ENCODE assay signal across 18 cellular contexts in genomic region chr13:52009985-52010384, GRCh38. TPM values are rescaled to one million over a fixed set of nuclear protein-coding genes. Genes with fewer than 3 reads are reported as not detected.
A peak's percentile ranks its signal among the peaks of the same experiment; 100 is the strongest.
DNase-seq lines count a peak whose midpoint lies in the region; ATAC-seq and TF ChIP-seq lines count a peak whose summit lies in the region.
"Had no signal": no experiment of that assay in that cellular context is flagged by ENCODE, and none has a peak within 500 bp of the region (broad histone marks: within the 10 kb centered on the region; RNA-seq: fewer than 3 reads in every experiment).

No MANE protein-coding gene starts in this region.

- H3K4me1 ChIP-seq in HEK293 (ENCODE audit: control insufficient read depth, insufficient read depth, low read length) (no peaks in the 10 kb centered on the region), mammary epithelial cell (ENCODE audit: insufficient read depth, low read length) (peaks cover 25% of the 10 kb centered on the region), mesendoderm (ENCODE audit: control insufficient read depth, low read depth, low read length) (no peaks in the 10 kb centered on the region), osteoblast (ENCODE audit: insufficient read depth, low read length) (peaks cover 14% of the 10 kb centered on the region), ovary (ENCODE audit: insufficient read depth) (peaks cover 5% of the 10 kb centered on the region)
- H3K4me1 ChIP-seq: BE2C, SJCRH30 had no signal

- H3K27ac ChIP-seq in CD4-positive, alpha-beta T cell (ENCODE audit: low read depth, low read length) = no peak overlapping the region
- no peak overlapping the region for H3K27ac ChIP-seq in HEK293 (ENCODE audit: extremely low read depth, low read depth, low read length)
- H3K27ac ChIP-seq in mammary epithelial cell (ENCODE audit: insufficient read depth, low read depth, low read length) = no peak overlapping the region
- H3K27ac ChIP-seq in mesendoderm (ENCODE audit: low read depth, low read length) = no peak overlapping the region
- no peak overlapping the region for H3K27ac ChIP-seq in osteoblast (ENCODE audit: low read depth, low read length)
- H3K27ac ChIP-seq in ovary = no peak overlapping the region
- no peak overlapping the region for H3K27ac ChIP-seq in caudate nucleus (ENCODE audit: low read depth, low read length)
- H3K27ac ChIP-seq: coronary artery, pancreas, SJCRH30 had no signal

- peaks cover 10% of the 10 kb centered on the region for H3K36me3 Mint-ChIP-seq in CD4-positive, alpha-beta T cell (ENCODE audit: low read depth)
- no peaks in the 10 kb centered on the region for H3K36me3 Mint-ChIP-seq in naive thymus-derived CD8-positive, alpha-beta T cell

- no peaks in the 10 kb centered on the region for H4K20me1 ChIP-seq in mammary epithelial cell (ENCODE audit: insufficient read depth, low read length)
- no peaks in the 10 kb centered on the region for H4K20me1 ChIP-seq in osteoblast (ENCODE audit: insufficient read depth, low read length)

- H4K8ac ChIP-seq in mesendoderm (ENCODE audit: low read depth, low read length) = no peak overlapping the region

- H3K79me1 ChIP-seq in mesendoderm (ENCODE audit: low read length) = no peaks in the 10 kb centered on the region

- H3K9ac ChIP-seq in mammary epithelial cell (ENCODE audit: insufficient read depth, low read length) (no peak overlapping the region), mesendoderm (ENCODE audit: low read length) (no peak overlapping the region)

- no peak overlapping the region for H4K5ac ChIP-seq in mesendoderm (ENCODE audit: low read length)

- peak overlapping the region; percentile 82 for H3K4me2 ChIP-seq in mammary epithelial cell (ENCODE audit: insufficient read depth, low read depth, low read length)
- no peak overlapping the region for H3K4me2 ChIP-seq in mesendoderm (ENCODE audit: low read length)
- no peak overlapping the region for H3K4me2 ChIP-seq in osteoblast (ENCODE audit: insufficient read depth, low read length)

- no peaks in the 10 kb centered on the region for H3K9me3 Mint-ChIP-seq in CD4-positive, alpha-beta T cell
- H3K9me3 Mint-ChIP-seq in naive thymus-derived CD8-positive, alpha-beta T cell = no peaks in the 10 kb centered on the region

- peak overlapping the region; percentile 76 for H3K4me3 Mint-ChIP-seq in CD4-positive, alpha-beta T cell
- H3K4me3 Mint-ChIP-seq in naive thymus-derived CD8-positive, alpha-beta T cell = peak overlapping the region in 9 of 10 donors; percentile 31 to 99 (median 54)

- no peak overlapping the region for H2BK120ac ChIP-seq in mesendoderm (ENCODE audit: low read depth, low read length)

- in situ Hi-C loops in mammary epithelial cell (cut with MboI; ENCODE audit: low sequenced_read_pairs in 2 of 2) = loop anchor here in 1 of 2 donors (10.0 to 25.0 kb wide), 2 partner anchors 115 to 452 kb away; partner anchors contain the start of genes CKAP2, NEK5 and VPS36

- POLR2A ChIA-PET in CD4-positive, alpha-beta T cell (lab: Charles Lee) = no interaction called here
- POLR2A ChIA-PET in HEK293 (lab: Yijun Ruan, JAX) = interaction anchor here (1.2 kb wide), 1 partner anchor 441 kb away, joined by 3 read pairs; no protein-coding TSS in a partner anchor
- POLR2A ChIA-PET in naive thymus-derived CD8-positive, alpha-beta T cell (lab: Charles Lee) = no interaction called here

- no TSS peak for BruUV-seq in mammary epithelial cell (replicated peaks; lab: Mats Ljungman, UMichigan)

- peaks cover 28% of the 10 kb centered on the region for H3K27me3 ChIP-seq in CD4-positive, alpha-beta T cell (ENCODE audit: control insufficient read depth, insufficient read depth, low read length)
- H3K27me3 ChIP-seq in mammary epithelial cell (ENCODE audit: insufficient read depth, low read length) (no peaks in the 10 kb centered on the region), mesendoderm (ENCODE audit: insufficient read depth, low read length, poor library complexity) (peaks cover 9% of the 10 kb centered on the region), osteoblast (ENCODE audit: insufficient read depth, low read length) (peaks cover 15% of the 10 kb centered on the region), ovary (no peaks in the 10 kb centered on the region)
- H3K27me3 ChIP-seq: BE2C, pancreas had no signal

- CTCF ChIA-PET in CD4-positive, alpha-beta T cell (lab: Charles Lee) = interaction anchor here (0.6 kb wide), 1 partner anchor 848 kb away, joined by 3 read pairs; no protein-coding TSS in a partner anchor
- CTCF ChIA-PET in HEK293 (lab: Yijun Ruan, JAX) = interaction anchor here (0.6 kb wide), 1 partner anchor 510 kb away, joined by 3 read pairs; no protein-coding TSS in a partner anchor
- CTCF ChIA-PET in mammary epithelial cell (lab: Charles Lee; ENCODE audit: low non-redundant PET) = no interaction called here

- TF ChIP-seq EP300 in ovary (IDR thresholded peaks at IDR 0.05) = no peak

- 47% methylated on average over 4 of the region's 4 CpGs for WGBS in mammary epithelial cell (ENCODE audit: low coverage, missing lambda C conversion rate)
- WGBS in mesendoderm (ENCODE audit: extremely low coverage, insufficient coverage, low lambda C conversion rate) = no CpG with 5 or more reads among the region's 4 CpGs
- 56 to 61% (median 56%) methylated on average over 4 of the region's 4 CpGs for WGBS in ovary, 3 donors

- peaks cover 12% of the 10 kb centered on the region for H3K27me3 Mint-ChIP-seq in CD4-positive, alpha-beta T cell
- peaks cover 0 to 30% (median 5%) of the 10 kb centered on the region in 5 donors for H3K27me3 Mint-ChIP-seq in naive thymus-derived CD8-positive, alpha-beta T cell

- no peak for TF ChIP-seq CTCF in CD4-positive, alpha-beta T cell (IDR thresholded peaks at IDR 0.05)
- TF ChIP-seq CTCF in HEK293 (tag by site-specific recombination; IDR thresholded peaks at IDR 0.05) (no peak), mammary epithelial cell (conservative IDR thresholded peaks at IDR 0.05 in 1 of 2, IDR thresholded peaks at IDR 0.05 in 1 of 2; ENCODE audit: extremely low read depth in 1 of 2, insufficient read depth in 1 of 2, low read depth in 1 of 2, low read length in 2 of 2) (no peak), osteoblast (IDR thresholded peaks at IDR 0.05; ENCODE audit: extremely low read depth, low read depth, low read length) (no peak), ovary (IDR thresholded peaks at IDR 0.05) (no peak)

- H3K36me3 ChIP-seq in HEK293 (ENCODE audit: control insufficient read depth in 2 of 2, insufficient read depth in 1 of 2, low read length in 2 of 2) (no peaks in the 10 kb centered on the region), mammary epithelial cell (ENCODE audit: insufficient read depth, low read length) (no peaks in the 10 kb centered on the region), mesendoderm (ENCODE audit: control insufficient read depth, insufficient read depth, low read length) (no peaks in the 10 kb centered on the region), osteoblast (ENCODE audit: insufficient read depth, low read length) (no peaks in the 10 kb centered on the region), ovary (no peaks in the 10 kb centered on the region)
- H3K36me3 ChIP-seq: BE2C, pancreas, SJCRH30 had no signal

- H3K18ac ChIP-seq in mesendoderm (ENCODE audit: low read length) = no peak overlapping the region

- dilution Hi-C loops in mammary epithelial cell (cut with HindIII; ENCODE audit: low sequenced_read_pairs) = no loop called here

- peaks cover 20% of the 10 kb centered on the region for H3K4me1 Mint-ChIP-seq in CD4-positive, alpha-beta T cell (ENCODE audit: low read depth)
- H3K4me1 Mint-ChIP-seq in naive thymus-derived CD8-positive, alpha-beta T cell = peaks cover 5 to 21% (median 15%) of the 10 kb centered on the region in 4 donors

- no peak for TF ChIP-seq POLR2A in ovary (IDR thresholded peaks at IDR 0.05)

- no peak overlapping the region for H3K23ac ChIP-seq in mesendoderm (ENCODE audit: low read length)

- H3K9me3 ChIP-seq in CD4-positive, alpha-beta T cell (ENCODE audit: control insufficient read depth, low read length) = no peaks in the 10 kb centered on the region
- H3K9me3 ChIP-seq in HEK293 (ENCODE audit: control insufficient read depth, insufficient read depth, low read depth, low read length) = no peaks in the 10 kb centered on the region
- no peaks in the 10 kb centered on the region for H3K9me3 ChIP-seq in mammary epithelial cell (replicated peaks; ENCODE audit: insufficient read depth, low read length)
- H3K9me3 ChIP-seq in osteoblast (ENCODE audit: low read depth, low read length) = no peaks in the 10 kb centered on the region
- H3K9me3 ChIP-seq in ovary = no peaks in the 10 kb centered on the region
- H3K9me3 ChIP-seq: BE2C, pancreas, SJCRH30 had no signal

- no peak overlapping the region for H3K27ac Mint-ChIP-seq in CD4-positive, alpha-beta T cell
- H3K27ac Mint-ChIP-seq in naive thymus-derived CD8-positive, alpha-beta T cell = no peak overlapping the region
- H3K27ac Mint-ChIP-seq: activated CD8-positive, alpha-beta T cell treated with anti-CD3 and anti-CD28 coated beads, Interleukin-2, amount 10 ng/mL, durations not matched to agents 7 days and 5 days had no signal

- H2BK5ac ChIP-seq in mesendoderm (ENCODE audit: low read length) = no peak overlapping the region

- intact Hi-C loops in CD4-positive, alpha-beta T cell (cut with DNase I, micrococcal nuclease) = loop anchor here (2.0 to 10.0 kb wide), 10 partner anchors 58 to 645 kb away; partner anchors contain the start of genes WDFY2 (in 2 of the 2), CKAP2 (in 1 of the 2), DHRS12 (in 1 of the 2) and SUGT1 (in 1 of the 2)
- intact Hi-C loops in mammary epithelial cell (cut with micrococcal nuclease) = loop anchor here (5.0 to 10.0 kb wide), 2 partner anchors 73 to 445 kb away; partner anchors contain the start of genes CKAP2 and VPS36
- intact Hi-C loops in ovary (cut with DNase I) = loop anchor here in 1 of 4 donors (10.0 kb wide), 1 partner anchor 115 kb away; the partner anchor contains the start of gene NEK5

- H2AK5ac ChIP-seq in mesendoderm (ENCODE audit: low read length) = no peak overlapping the region

- ATAC-seq in CD4-positive, alpha-beta T cell (ENCODE audit: poor library complexity) = no peak
- no peak for ATAC-seq in naive thymus-derived CD8-positive, alpha-beta T cell
- ATAC-seq: activated CD8-positive, alpha-beta T cell treated with anti-CD3 and anti-CD28 coated beads, Interleukin-2, amount 10 ng/mL, durations not matched to agents 7 days and 5 days; pancreas had no signal

- peaks cover 26% of the 10 kb centered on the region for H3K79me2 ChIP-seq in mammary epithelial cell (ENCODE audit: insufficient read depth, low read length)
- peaks cover 9% of the 10 kb centered on the region for H3K79me2 ChIP-seq in mesendoderm (ENCODE audit: control insufficient read depth, insufficient read depth, low read length)
- peaks cover 28% of the 10 kb centered on the region for H3K79me2 ChIP-seq in osteoblast (ENCODE audit: insufficient read depth, low read length)

- H3K4me3 ChIP-seq in HEK293 (ENCODE audit: low read depth, low read length) (peak overlapping the region; percentile 9; the same call in 1 of the 2 replicates), mammary epithelial cell (replicated peaks in 1 of 3; ENCODE audit: insufficient read depth in 1 of 3, low read depth in 2 of 3, low read length in 3 of 3) (no peak overlapping the region), mesendoderm (ENCODE audit: low read length) (no peak overlapping the region), osteoblast (ENCODE audit: insufficient read depth, low read length) (no peak overlapping the region), ovary (no peak overlapping the region)
- H3K4me3 ChIP-seq: SJCRH30 had no signal

- no peak overlapping the region for H2BK15ac ChIP-seq in mesendoderm (replicated peaks; ENCODE audit: low read depth)

- H2AFZ ChIP-seq in mammary epithelial cell (ENCODE audit: low read depth, low read length) (no peak overlapping the region), osteoblast (ENCODE audit: low read length) (no peak overlapping the region)

- no peak overlapping the region for H3K4ac ChIP-seq in mesendoderm (ENCODE audit: low read depth, low read length)

- no peak overlapping the region for H3K56ac ChIP-seq in mesendoderm (ENCODE audit: low read length)

- DNase-seq in CD4-positive, alpha-beta T cell = no peak
- no peak for DNase-seq in mammary epithelial cell
- no peak for DNase-seq in naive thymus-derived CD8-positive, alpha-beta T cell
- no peak for DNase-seq in mesendoderm
- no peak for DNase-seq in osteoblast (ENCODE audit: insufficient read length, low spot score, missing footprints)
- no peak for DNase-seq in ovary
- no peak for DNase-seq in caudate nucleus (lab: John Stamatoyannopoulos, UW)
- DNase-seq: activated CD8-positive, alpha-beta T cell treated with anti-CD3 and anti-CD28 coated beads, Interleukin-2, amount 10 ng/mL, durations not matched to agents 7 days and 5 days; activated gamma-delta T cell treated with Interleukin-2 at 50 U/mL for 16 hours; BE2C; GOT3; mesenchymal stem cell; NCI-H1694 treated with DMSO at 0.1 percent for 48 hours; NCI-H510A treated with DMSO at 0.1 percent for 48 hours; pancreas; SJCRH30 had no signal

RNA-seq across cellular contexts. Expression of gene ATP7B, which starts 1.3 kb away (rescaled TPM):
- total RNA-seq in CD4-positive, alpha-beta T cell = 1 to 10 TPM in 1 of 2 experiments, under 1 TPM in 1; 0.85 to 1.2 TPM
- 10 to 100 TPM; 11.5 to 12.5 TPM for total RNA-seq in mammary epithelial cell
- polyA plus RNA-seq in mammary epithelial cell = 5.8 TPM
- polyA minus RNA-seq in mammary epithelial cell = 16.6 TPM
- total RNA-seq in naive thymus-derived CD8-positive, alpha-beta T cell = 1 to 10 TPM; 1.2 to 1.7 TPM
- polyA plus RNA-seq in naive thymus-derived CD8-positive, alpha-beta T cell = under 1 TPM; 0.06 to 0.29 (median 0.26) TPM
- 2.0 TPM for polyA plus RNA-seq in mesendoderm (2013, experiment 1 of 2)
- polyA plus RNA-seq in mesendoderm (2013, experiment 2 of 2) = 2.1 TPM
- 2.4 and 4.0 TPM in 2 replicates for total RNA-seq in osteoblast
- 1 to 10 TPM; 2.9 to 7.3 (median 5.1) TPM for total RNA-seq in ovary
- polyA plus RNA-seq in ovary = 1 to 10 TPM; 3.2 to 5.9 TPM

RNA-seq across cellular contexts. Expression of gene ALG11, which starts 2.2 kb away (rescaled TPM):
- total RNA-seq in CD4-positive, alpha-beta T cell = 10 to 100 TPM; 25.8 to 29.8 TPM
- total RNA-seq in mammary epithelial cell (10 to 100 TPM; 19.5 to 29.4 TPM), osteoblast (22.7 and 23.9 TPM in 2 replicates), ovary (10 to 100 TPM; 15.0 to 36.2 (median 29.6) TPM)
- polyA plus RNA-seq in mammary epithelial cell (6.1 TPM), ovary (10 to 100 TPM in 1 of 2 donors, 1 to 10 TPM in 1; 5.9 to 16.6 TPM)
- 23.9 TPM for polyA minus RNA-seq in mammary epithelial cell
- total RNA-seq in naive thymus-derived CD8-positive, alpha-beta T cell = 10 to 100 TPM; 39.8 to 47.0 TPM
- polyA plus RNA-seq in naive thymus-derived CD8-positive, alpha-beta T cell = 10 to 100 TPM; 22.1 to 25.5 (median 23.8) TPM
- polyA plus RNA-seq in mesendoderm (2013, experiment 1 of 2) = 12.4 TPM
- 11.3 TPM for polyA plus RNA-seq in mesendoderm (2013, experiment 2 of 2)

RNA-seq across cellular contexts. Expression of gene UTP14C, which starts 14.5 kb away (rescaled TPM):
- total RNA-seq in CD4-positive, alpha-beta T cell = 1 to 10 TPM; 1.3 to 1.9 TPM
- total RNA-seq in mammary epithelial cell (10 to 100 TPM; 12.0 to 12.2 TPM), osteoblast (14.7 and 15.9 TPM in 2 replicates), ovary (10 to 100 TPM; 11.4 to 20.2 (median 14.9) TPM)
- polyA plus RNA-seq in mammary epithelial cell (7.1 TPM), ovary (10 to 100 TPM in 1 of 2 donors, 1 to 10 TPM in 1; 7.4 to 12.9 TPM)
- polyA minus RNA-seq in mammary epithelial cell = 8.2 TPM
- 10 to 100 TPM; 11.6 to 14.4 TPM for total RNA-seq in naive thymus-derived CD8-positive, alpha-beta T cell
- polyA plus RNA-seq in naive thymus-derived CD8-positive, alpha-beta T cell = 1 to 10 TPM; 2.4 to 3.6 (median 3.3) TPM
- 14.3 TPM for polyA plus RNA-seq in mesendoderm (2013, experiment 1 of 2)
- polyA plus RNA-seq in mesendoderm (2013, experiment 2 of 2) = 14.4 TPM
